In the genomic region with DNA sequence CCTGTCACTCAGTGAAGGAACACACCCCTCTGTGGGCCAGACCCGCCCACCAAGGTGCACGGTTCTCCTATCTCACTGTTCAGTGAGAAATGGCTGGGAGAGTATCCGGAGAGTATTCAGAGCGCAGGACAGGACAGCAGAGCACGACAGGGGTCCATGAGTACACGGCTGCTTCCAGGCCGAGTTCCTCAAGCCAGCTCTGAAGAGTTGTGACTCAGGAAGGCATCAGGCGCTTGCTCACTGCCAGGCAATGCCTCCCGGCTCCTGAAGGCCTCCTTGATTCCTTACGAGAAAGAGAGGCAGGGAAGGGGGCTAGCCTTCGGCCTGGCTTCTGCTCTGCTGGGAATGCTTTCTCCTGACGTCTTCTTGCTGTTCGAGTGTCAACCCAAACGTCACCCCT, we compare ENCODE assay signal across 19 cellular contexts.
DNase-seq lines count a peak whose midpoint lies in the region; ATAC-seq, FAIRE-seq and TF ChIP-seq lines count a peak whose summit lies in the region.
"Had no signal": no experiment of that assay in that cellular context is flagged by ENCODE, and none has a peak within 500 bp of the region (broad histone marks: within the 10 kb centered on the region; RNA-seq: fewer than 3 reads in every experiment).

No MANE protein-coding gene starts in this region.

- H3K4me3 Mint-ChIP-seq in activated T-cell treated with anti-CD3 and anti-CD28 coated beads, Interleukin-2, amount 50 U/mL, for 4 hours, result no peak overlapping the region
- H3K4me3 Mint-ChIP-seq: CD4-positive, CD25-positive, alpha-beta regulatory T cell; T-cell had no signal

- no peaks in the 10 kb centered on the region for H3K9me3 ChIP-seq in RWPE2 (ENCODE audit: severe bottlenecking)
- H3K9me3 ChIP-seq in osteoblast (ENCODE audit: low read depth, low read length), result no peaks in the 10 kb centered on the region
- H3K9me3 ChIP-seq: SJCRH30 had no signal

- ATAC-seq in RWPE2 (ENCODE audit: low read depth), result no peak
- ATAC-seq in activated T-cell treated with anti-CD3 and anti-CD28 coated beads, Interleukin-2, amount 50 U/mL, for 4 hours, result no peak
- no peak for ATAC-seq in HG02798 (IDR thresholded peaks at IDR 0.05; ENCODE audit: poor library complexity, unreplicated experiment)
- ATAC-seq: T-cell had no signal

- FAIRE-seq in H54 (lab: Jason Lieb, UNC), result peak; percentile 6
- FAIRE-seq: G401.6, GM12892 had no signal

- TF ChIP-seq CTCF in RWPE2 (IDR thresholded peaks at IDR 0.05; ENCODE audit: poor library complexity, severe bottlenecking) (no peak), osteoblast (IDR thresholded peaks at IDR 0.05; ENCODE audit: extremely low read depth, low read depth, low read length) (no peak)

- peaks cover 76% of the 10 kb centered on the region for H3K27me3 ChIP-seq in RWPE2 (ENCODE audit: insufficient read depth, poor library complexity, severe bottlenecking)
- H3K27me3 ChIP-seq in osteoblast (ENCODE audit: insufficient read depth, low read length), result no peaks in the 10 kb centered on the region

- no peak overlapping the region for H3K4me3 ChIP-seq in RWPE2 (ENCODE audit: severe bottlenecking)
- H3K4me3 ChIP-seq in osteoblast (ENCODE audit: insufficient read depth, low read length), result no peak overlapping the region
- H3K4me3 ChIP-seq: SJCRH30 had no signal

- DNase-seq in A172 (ENCODE audit: low spot score) (peak; percentile 33), H54 (ENCODE audit: insufficient read length, low spot score) (peak; percentile 93), RWPE2 (ENCODE audit: low spot score) (peak; percentile 30), osteoblast (ENCODE audit: insufficient read length, low spot score, missing footprints) (peak; percentile 75), G401 (ENCODE audit: low spot score) (no peak)
- DNase-seq in activated T-cell treated with anti-CD3 and anti-CD28 coated beads, Interleukin-2, amount 50 U/mL, for 4 hours, result no peak
- DNase-seq: CD4-positive, CD25-positive, alpha-beta regulatory T cell; DMS79 treated with DMSO at 0.1 percent for 48 hours; NCI-H1092 treated with DMSO at 0.1 percent for 48 hours; NCI-H146; NCI-H2029; NCI-H226; NCI-H510A treated with DMSO at 0.1 percent for 48 hours; NCI-H748 treated with DMSO at 0.1 percent for 48 hours; SJCRH30; T-cell had no signal

- H4K20me1 ChIP-seq in osteoblast (ENCODE audit: insufficient read depth, low read length), result no peaks in the 10 kb centered on the region

- H3K4me2 ChIP-seq in osteoblast (ENCODE audit: insufficient read depth, low read length), result no peak overlapping the region

- H3K36me3 ChIP-seq in RWPE2 (ENCODE audit: low read depth) (no peaks in the 10 kb centered on the region), osteoblast (ENCODE audit: insufficient read depth, low read length) (no peaks in the 10 kb centered on the region)
- H3K36me3 ChIP-seq: SJCRH30 had no signal

- H3K9me3 Mint-ChIP-seq in activated T-cell treated with anti-CD3 and anti-CD28 coated beads, Interleukin-2, amount 50 U/mL, for 4 hours, result no peaks in the 10 kb centered on the region
- H3K9me3 Mint-ChIP-seq: CD4-positive, CD25-positive, alpha-beta regulatory T cell; T-cell had no signal

- no peak for TF ChIP-seq POLR2A in H54 (IDR thresholded peaks at IDR 0.05; ENCODE audit: low read depth, low read length)

- H3K4me1 Mint-ChIP-seq in activated T-cell treated with anti-CD3 and anti-CD28 coated beads, Interleukin-2, amount 50 U/mL, for 4 hours (ENCODE audit: low read depth), result no peaks in the 10 kb centered on the region
- H3K4me1 Mint-ChIP-seq: CD4-positive, CD25-positive, alpha-beta regulatory T cell; T-cell had no signal

- H3K36me3 Mint-ChIP-seq in activated T-cell treated with anti-CD3 and anti-CD28 coated beads, Interleukin-2, amount 50 U/mL, for 4 hours (ENCODE audit: insufficient read depth), result no peaks in the 10 kb centered on the region
- H3K36me3 Mint-ChIP-seq: CD4-positive, CD25-positive, alpha-beta regulatory T cell; T-cell had no signal

- H3K79me2 ChIP-seq in osteoblast (ENCODE audit: insufficient read depth, low read length), result no peaks in the 10 kb centered on the region

- no peak overlapping the region for H2AFZ ChIP-seq in osteoblast (ENCODE audit: low read length)

- H3K4me1 ChIP-seq in RWPE2 (ENCODE audit: insufficient read depth, poor library complexity, severe bottlenecking) (no peaks in the 10 kb centered on the region), osteoblast (ENCODE audit: insufficient read depth, low read length) (no peaks in the 10 kb centered on the region)
- H3K4me1 ChIP-seq: SJCRH30 had no signal

- peaks cover 16% of the 10 kb centered on the region for H3K27me3 Mint-ChIP-seq in activated T-cell treated with anti-CD3 and anti-CD28 coated beads, Interleukin-2, amount 50 U/mL, for 4 hours (ENCODE audit: low read depth)

- H3K27ac ChIP-seq in RWPE2 (ENCODE audit: poor library complexity, severe bottlenecking) (no peak overlapping the region), osteoblast (ENCODE audit: low read depth, low read length) (no peak overlapping the region)
- H3K27ac ChIP-seq: SJCRH30 had no signal

- in situ Hi-C loops in G401 (cut with HindIII; ENCODE audit: low sequenced_read_pairs), result no loop called here

Comparison
In these comparisons a context has a peak if more than half of its experiments do, and no peak if none do; other contexts are left out.
1. DNase-seq: peak in A172 (single experiment), H54 (single experiment), RWPE2 (single experiment) and osteoblast (single experiment); none in activated T-cell treated with anti-CD3 and anti-CD28 coated beads, Interleukin-2, amount 50 U/mL, for 4 hours (single experiment) and G401 (single experiment).